Comparison of ENCODE assay signal across 8 cellular contexts in the genomic region with DNA sequence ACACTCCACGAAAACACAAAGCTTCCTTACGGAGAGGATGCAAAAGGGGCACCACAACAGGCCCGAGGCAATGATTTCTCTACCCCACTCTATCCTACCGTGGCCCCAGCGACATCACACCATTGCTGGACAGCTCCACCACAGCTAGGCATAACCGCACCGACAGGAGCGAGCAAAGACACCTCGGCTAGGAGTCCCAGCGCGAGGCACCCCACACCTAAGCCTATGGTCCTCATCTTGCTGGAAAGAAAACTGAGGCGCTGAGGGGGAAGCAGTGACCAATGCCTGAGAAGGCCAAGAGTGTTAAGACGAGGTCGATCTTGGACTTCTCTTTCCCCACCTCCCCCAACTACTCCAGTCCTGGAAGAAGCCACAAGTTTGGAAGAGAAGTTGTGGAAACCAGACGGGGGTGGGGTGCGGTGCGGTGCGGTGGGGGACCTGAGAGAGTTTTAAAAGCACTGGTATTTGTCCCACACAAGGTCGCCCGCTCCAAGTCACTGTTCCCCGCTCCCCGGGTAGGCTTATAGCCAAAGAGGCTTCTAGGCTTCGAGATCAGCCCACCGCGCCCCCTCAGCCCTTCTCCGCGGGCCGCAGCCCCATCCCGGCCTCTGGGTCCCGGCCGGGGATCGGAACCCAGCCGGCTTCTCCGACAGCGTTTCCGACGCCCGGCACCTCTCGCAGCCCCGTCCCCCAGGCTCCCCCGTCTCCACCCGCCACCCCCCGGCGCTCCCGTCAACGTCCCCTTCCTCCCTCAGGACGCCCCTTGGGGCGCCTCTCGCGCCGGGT. TPM values are rescaled to one million over a fixed set of nuclear protein-coding genes. Genes with fewer than 3 reads are reported as not detected.
DNase-seq lines count a peak whose midpoint lies in the region; ATAC-seq, FAIRE-seq and TF ChIP-seq lines count a peak whose summit lies in the region.

No MANE protein-coding gene starts in this region.

- H3K79me2 ChIP-seq in astrocyte (ENCODE audit: insufficient read depth, low read length) = peaks cover 9% of the 10 kb centered on the region

- no peaks in the 10 kb centered on the region for H3K27me3 Mint-ChIP-seq in astrocyte (ENCODE audit: low read depth, unreplicated experiment)

- TF ChIP-seq CTCF in astrocyte (IDR thresholded peaks at IDR 0.05; ENCODE audit: insufficient read depth, low read depth, low read length) (no peak), kidney (IDR thresholded peaks at IDR 0.05; ENCODE audit: borderline replicate concordance, extremely low read depth, insufficient read depth) (no peak)

- ATAC-seq in stimulated activated naive CD8-positive, alpha-beta T cell treated with anti-CD3 and anti-CD28 coated beads, Interleukin-15, Interleukin-2, amounts not matched to agents 100 U/mL and 50 U/mL, for 24 hours = no peak
- no peak for ATAC-seq in HG03378 (IDR thresholded peaks at IDR 0.05; ENCODE audit: unreplicated experiment)

- peak overlapping the region; percentile 97 for H3K4me3 Mint-ChIP-seq in astrocyte (ENCODE audit: unreplicated experiment)

- H3K9me3 ChIP-seq in astrocyte (ENCODE audit: insufficient read depth, low read depth, low read length) = no peaks in the 10 kb centered on the region
- H3K9me3 ChIP-seq in kidney (ENCODE audit: control insufficient read depth in 1 of 2, low read length in 2 of 2) = no peaks in the 10 kb centered on the region

- no peaks in the 10 kb centered on the region for H3K27me3 ChIP-seq in astrocyte (ENCODE audit: insufficient read depth, low read length)

- peaks cover 14% of the 10 kb centered on the region for H3K4me1 Mint-ChIP-seq in astrocyte (ENCODE audit: low read depth, unreplicated experiment)

- H3K36me3 ChIP-seq in astrocyte (ENCODE audit: insufficient read depth, low read length) (no peaks in the 10 kb centered on the region), kidney (ENCODE audit: control insufficient read depth in 1 of 2, insufficient read depth in 2 of 2, low read length in 2 of 2) (no peaks in the 10 kb centered on the region)

- DNase-seq in activated CD4-positive, alpha-beta T cell treated with anti-CD3 and anti-CD28 coated beads for 48 hours = peak; percentile 28
- no peak for DNase-seq in activated CD4-positive, alpha-beta T cell treated with anti-CD3 and anti-CD28 coated beads, Interleukin-2, amount 50 U/mL, for 4 hours
- DNase-seq in LHCN-M2 (ENCODE audit: low read depth) (peak; percentile 20), astrocyte (ENCODE audit: low read depth) (peak; percentile 34), kidney (peak; percentile 68), putamen (ENCODE audit: low spot score) (no peak)
- peak; percentile 21 for DNase-seq in stimulated activated naive CD8-positive, alpha-beta T cell treated with anti-CD3 and anti-CD28 coated beads, Interleukin-15, Interleukin-2, amounts not matched to agents 100 U/mL and 50 U/mL, for 24 hours

- no peak overlapping the region for H3K27ac Mint-ChIP-seq in astrocyte (ENCODE audit: unreplicated experiment)

- FAIRE-seq in astrocyte (lab: Jason Lieb, UNC) (no peak), kidney (lab: Jason Lieb, UNC) (no peak)

- peak overlapping the region; percentile 95 for H2AFZ ChIP-seq in astrocyte (ENCODE audit: low read depth, low read length)

- peak overlapping the region; percentile 91 for H3K4me3 ChIP-seq in astrocyte (ENCODE audit: insufficient read depth, low read depth, low read length)
- H3K4me3 ChIP-seq in kidney (ENCODE audit: low read length in 2 of 2) = peak overlapping the region; percentile 87 to 98

- H3K36me3 Mint-ChIP-seq in astrocyte (ENCODE audit: low read depth, unreplicated experiment) = no peaks in the 10 kb centered on the region

- intact Hi-C loops in kidney (cut with DNase I) = no loop called here

- H3K4me1 ChIP-seq in astrocyte (ENCODE audit: insufficient read depth, low read length) = peaks cover 10% of the 10 kb centered on the region
- H3K4me1 ChIP-seq in kidney (ENCODE audit: control insufficient read depth in 1 of 2, insufficient read depth in 1 of 2, low read depth in 1 of 2, low read length in 2 of 2) = peaks cover 0 to 13% of the 10 kb centered on the region in 2 donors

- peak overlapping the region; percentile 81 for H3K9ac ChIP-seq in astrocyte (ENCODE audit: low read length)
- H3K9ac ChIP-seq in kidney (ENCODE audit: low read length in 2 of 2) = peak overlapping the region in 1 of 2 donors; percentile 76

- peaks cover 12% of the 10 kb centered on the region for H4K20me1 ChIP-seq in astrocyte (ENCODE audit: insufficient read depth, low read length)

- H3K27ac ChIP-seq in astrocyte (ENCODE audit: low read depth, low read length) = no peak overlapping the region
- no peak overlapping the region for H3K27ac ChIP-seq in kidney (ENCODE audit: low read depth in 2 of 2, low read length in 2 of 2)

- no peaks in the 10 kb centered on the region for H3K9me3 Mint-ChIP-seq in astrocyte (ENCODE audit: unreplicated experiment)

- peak overlapping the region; percentile 88 for H3K4me2 ChIP-seq in astrocyte (ENCODE audit: low read length)

RNA-seq across cellular contexts. Expression of gene PDE6D, which starts 0.8 kb away (rescaled TPM):
- total RNA-seq in LHCN-M2 (2014; rRNA removed) = 25.1 and 30.4 TPM in 2 replicates
- 16.7 TPM for polyA plus RNA-seq in LHCN-M2 (2012)
- total RNA-seq in astrocyte = 18.9 and 19.0 TPM in 2 replicates
- total RNA-seq in kidney = 21.7 TPM
- 28.2 TPM for polyA plus RNA-seq in kidney (ENCODE audit: insufficient read depth, low read depth, low replicate concordance)

RNA-seq across cellular contexts. Expression of gene COPS7B, which starts 5.9 kb away (rescaled TPM):
- total RNA-seq in LHCN-M2 (2014; rRNA removed) (20.8 and 22.1 TPM in 2 replicates), astrocyte (39.6 and 45.0 TPM in 2 replicates), kidney (33.0 TPM)
- polyA plus RNA-seq in LHCN-M2 (2012) = 24.2 TPM
- 21.9 TPM for polyA plus RNA-seq in kidney (ENCODE audit: insufficient read depth, low read depth, low replicate concordance)

Comparison
In these comparisons a context has a peak if more than half of its experiments do, and no peak if none do; other contexts are left out.
1. DNase-seq: peak in activated CD4-positive, alpha-beta T cell treated with anti-CD3 and anti-CD28 coated beads for 48 hours (single experiment), LHCN-M2 (single experiment), astrocyte (single experiment), kidney (single experiment) and stimulated activated naive CD8-positive, alpha-beta T cell treated with anti-CD3 and anti-CD28 coated beads, Interleukin-15, Interleukin-2, amounts not matched to agents 100 U/mL and 50 U/mL, for 24 hours (single experiment); none in activated CD4-positive, alpha-beta T cell treated with anti-CD3 and anti-CD28 coated beads, Interleukin-2, amount 50 U/mL, for 4 hours (0 of 2) and putamen (single experiment).